In genomic region chr16:87325480-87325879, GRCh38 we compare ENCODE assay signal across 18 cellular contexts. TPM values are rescaled to one million over a fixed set of nuclear protein-coding genes. Genes with fewer than 3 reads are reported as not detected.
DNase-seq lines count a peak whose midpoint lies in the region; ATAC-seq and TF ChIP-seq lines count a peak whose summit lies in the region.
"Had no signal": no experiment of that assay in that cellular context is flagged by ENCODE, and none has a peak within 500 bp of the region (broad histone marks: within the 10 kb centered on the region; RNA-seq: fewer than 3 reads in every experiment).

No MANE protein-coding gene starts in this region.

- no peak overlapping the region for H2AFZ ChIP-seq in osteoblast (ENCODE audit: low read length)

- no peaks in the 10 kb centered on the region for H3K79me2 ChIP-seq in osteoblast (ENCODE audit: insufficient read depth, low read length)

- no peaks in the 10 kb centered on the region for H3K27me3 ChIP-seq in H7 (ENCODE audit: control insufficient read depth, insufficient read depth, low read length)
- H3K27me3 ChIP-seq in dorsolateral prefrontal cortex: no peaks in the 10 kb centered on the region
- no peaks in the 10 kb centered on the region for H3K27me3 ChIP-seq in osteoblast (ENCODE audit: insufficient read depth, low read length)
- H3K27me3 ChIP-seq: testis had no signal

- H3K36me3 ChIP-seq in H7 (replicated peaks; ENCODE audit: control insufficient read depth, insufficient read depth, low read length) (peaks cover 2% of the 10 kb centered on the region), osteoblast (ENCODE audit: insufficient read depth, low read length) (peaks cover 13% of the 10 kb centered on the region)

- H3K4me3 ChIP-seq in H7 (ENCODE audit: insufficient read depth, low read depth, low read length) (no peak overlapping the region), dorsolateral prefrontal cortex (no peak overlapping the region), osteoblast (ENCODE audit: insufficient read depth, low read length) (no peak overlapping the region)
- H3K4me3 ChIP-seq: lung, smooth muscle cell, testis had no signal

- TF ChIP-seq CTCF in dorsolateral prefrontal cortex (IDR thresholded peaks at IDR 0.05 in 54 of 56, conservative IDR thresholded peaks at IDR 0.05 in 2 of 56; ENCODE audit: low read depth in 1 of 56, partially characterized antibody in 56 of 56): no peak
- TF ChIP-seq CTCF in osteoblast (IDR thresholded peaks at IDR 0.05; ENCODE audit: extremely low read depth, low read depth, low read length): no peak

- intact Hi-C loops in dorsolateral prefrontal cortex (cut with DNase I): loop anchor here (2.0 to 10.0 kb wide), 5 partner anchors 57 to 419 kb away; partner anchors contain the start of genes FBXO31 (in 1 of the 2) and ZCCHC14 (in 1 of the 2)

- DNase-seq in AG08396 (ENCODE audit: low spot score) (peak; percentile 47), H7 (peak; percentile 63), dorsolateral prefrontal cortex (peak in 1 of 10 donors; percentile 29), osteoblast (ENCODE audit: insufficient read length, low spot score, missing footprints) (peak; percentile 88), ecto neural progenitor cell (ENCODE audit: low spot score) (no peak), NCI-H1417 treated with DMSO at 0.1 percent for 48 hours (lab: John Stamatoyannopoulos, UW) (no peak)
- DNase-seq: activated CD4-positive, alpha-beta T cell treated with anti-CD3 and anti-CD28 coated beads for 36 hours; activated gamma-delta T cell; effector memory CD4-positive, alpha-beta T cell; GDM1; GOT3; NCI-H187; T-helper 17 cell; testis had no signal

- ATAC-seq in GM19455 (IDR thresholded peaks at IDR 0.05; ENCODE audit: unreplicated experiment) (no peak), GM21717 (IDR thresholded peaks at IDR 0.05; ENCODE audit: unreplicated experiment) (no peak)

- no peaks in the 10 kb centered on the region for H3K9me3 ChIP-seq in osteoblast (ENCODE audit: low read depth, low read length)
- H3K9me3 ChIP-seq: testis had no signal

- H4K20me1 ChIP-seq in osteoblast (ENCODE audit: insufficient read depth, low read length): peaks cover 27% of the 10 kb centered on the region

- H3K27ac ChIP-seq in dorsolateral prefrontal cortex: peak overlapping the region in 43 of 59 donors; percentile 17 to 90 (median 62)
- H3K27ac ChIP-seq in osteoblast (ENCODE audit: low read depth, low read length): no peak overlapping the region
- H3K27ac ChIP-seq: testis had no signal

- H3K4me1 ChIP-seq in osteoblast (ENCODE audit: insufficient read depth, low read length): no peaks in the 10 kb centered on the region
- H3K4me1 ChIP-seq: testis had no signal

- no peak overlapping the region for H3K4me2 ChIP-seq in osteoblast (ENCODE audit: insufficient read depth, low read length)
- H3K4me2 ChIP-seq: smooth muscle cell had no signal

RNA-seq across cellular contexts. Expression of gene C16orf95, which starts 8.3 kb away (rescaled TPM):
- total RNA-seq in H7 (2014; rRNA removed; shearing (Covaris generic)): 4.4 and 5.1 TPM in 2 replicates
- total RNA-seq in dorsolateral prefrontal cortex (10 to 100 TPM in 26 of 120 experiments, 1 to 10 TPM in 94; 3.5 to 15.9 (median 8.1) TPM), osteoblast (4.0 and 4.4 TPM in 2 replicates)

RNA-seq across cellular contexts. Expression of gene FBXO31, which starts 58.1 kb away (rescaled TPM):
- 24.4 and 27.6 TPM in 2 replicates for total RNA-seq in H7 (2014; rRNA removed; shearing (Covaris generic))
- total RNA-seq in dorsolateral prefrontal cortex: 100 to 1,000 TPM in 6 of 120 experiments, 10 to 100 TPM in 114; 43.6 to 107 (median 78.8) TPM
- 31.2 and 33.3 TPM in 2 replicates for total RNA-seq in osteoblast

Comparison
In these comparisons a context has a peak if more than half of its experiments do, and no peak if none do; other contexts are left out.
1. DNase-seq: peak in AG08396 (single experiment), H7 (single experiment) and osteoblast (single experiment); none in ecto neural progenitor cell (single experiment) and NCI-H1417 treated with DMSO at 0.1 percent for 48 hours (single experiment).